Comparison of ENCODE assay signal across 9 cellular contexts in the genomic region with DNA sequence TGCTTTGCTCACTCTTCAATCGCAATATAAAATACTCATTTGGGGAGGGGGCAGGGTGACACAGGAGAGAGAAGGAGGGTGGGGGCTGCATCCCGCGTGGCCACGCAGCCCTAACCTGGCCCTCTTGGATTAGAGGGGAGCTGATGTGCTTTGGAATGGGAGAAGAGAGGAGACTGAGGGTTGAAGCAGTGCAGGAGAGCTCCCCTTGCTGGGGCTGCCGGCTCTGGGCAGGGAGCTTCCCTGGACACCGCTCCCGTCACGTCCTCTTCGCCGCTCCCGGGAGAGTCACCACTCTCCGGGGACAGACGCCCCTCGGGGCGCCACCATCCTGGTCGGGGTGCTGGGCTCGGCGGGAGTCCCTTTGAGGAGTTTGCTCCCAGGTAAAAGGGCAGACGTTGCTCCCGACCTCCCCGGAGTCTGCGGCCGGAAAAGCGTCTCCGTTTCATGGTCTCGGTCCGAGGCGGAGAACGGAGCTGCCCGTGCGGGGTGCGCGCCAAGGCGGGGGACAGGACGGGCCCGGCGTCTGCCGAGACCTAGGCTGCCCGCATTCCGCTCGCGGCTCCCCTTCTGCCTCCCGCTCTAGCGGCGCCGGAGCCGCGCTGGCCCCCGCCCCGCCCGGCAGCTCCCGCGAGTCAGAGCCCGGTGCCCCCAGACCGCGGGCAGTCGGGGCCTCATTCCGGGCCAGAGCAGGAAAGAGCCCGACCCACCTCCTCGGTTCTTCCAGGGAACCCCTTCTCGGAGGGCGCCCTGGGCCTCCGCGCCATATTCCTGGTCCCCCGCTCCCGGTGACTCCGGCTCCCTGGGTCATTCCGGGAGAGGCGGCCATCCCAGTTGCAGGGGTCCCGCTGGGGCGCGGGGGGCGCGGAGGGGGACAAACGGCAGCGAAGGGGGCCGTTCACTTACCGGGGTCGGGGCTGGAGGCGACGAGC. TPM values are rescaled to one million over a fixed set of nuclear protein-coding genes. Genes with fewer than 3 reads are reported as not detected.
A peak's percentile ranks its signal among the peaks of the same experiment; 100 is the strongest.
DNase-seq lines count a peak whose midpoint lies in the region; ATAC-seq and TF ChIP-seq lines count a peak whose summit lies in the region.
"Had no signal": no experiment of that assay in that cellular context is flagged by ENCODE, and none has a peak within 500 bp of the region (broad histone marks: within the 10 kb centered on the region; RNA-seq: fewer than 3 reads in every experiment).

No MANE protein-coding gene starts in this region.

- CTCF ChIA-PET in RWPE1 (lab: Yijun Ruan, JAX) = interaction anchor here (1.0 kb wide), 2 partner anchors 174 to 283 kb away, joined by 3 to 5 read pairs; no protein-coding TSS in a partner anchor

- no peaks in the 10 kb centered on the region for H3K9me3 ChIP-seq in hepatocyte (ENCODE audit: low read depth)

- no peaks in the 10 kb centered on the region for H4K20me1 ChIP-seq in hepatocyte (ENCODE audit: insufficient read depth, poor library complexity, severe bottlenecking)

- H3K4me3 ChIP-seq in hepatocyte = no peak overlapping the region

- H3K27ac ChIP-seq in angular gyrus (ENCODE audit: low read depth, low read length) (peak overlapping the region; percentile 52), hepatocyte (no peak overlapping the region), RWPE1 (no peak overlapping the region)
- H3K27ac ChIP-seq: 22Rv1 had no signal

- H3K4me2 ChIP-seq in hepatocyte = peak overlapping the region; percentile 80

- DNase-seq in DMS 273 (lab: John Stamatoyannopoulos, UW; ENCODE audit: unreplicated experiment) (peak; percentile 73), DMS 273 treated with DMSO at 0.1 percent for 48 hours (lab: John Stamatoyannopoulos, UW) (no peak), hepatocyte (ENCODE audit: low spot score) (no peak), sciatic nerve (ENCODE audit: low spot score) (no peak), RWPE1 (ENCODE audit: low spot score) (no peak), UCSD-AML1 (lab: John Stamatoyannopoulos, UW; ENCODE audit: unreplicated experiment) (no peak)
- no peak for DNase-seq in activated CD8-positive, alpha-beta memory T cell treated with anti-CD3 and anti-CD28 coated beads, Interleukin-2, amount 50 U/mL, for 48 hours

- no peak for TF ChIP-seq CTCF in hepatocyte (IDR thresholded peaks at IDR 0.05; ENCODE audit: poor library complexity)
- no peak for TF ChIP-seq CTCF in RWPE1 (conservative IDR thresholded peaks at IDR 0.05; ENCODE audit: low read depth)

- H3K36me3 ChIP-seq in hepatocyte (replicated peaks; ENCODE audit: insufficient read depth, low read depth) = no peaks in the 10 kb centered on the region

- H3K9me2 ChIP-seq in hepatocyte (replicated peaks; ENCODE audit: insufficient read depth) = no peaks in the 10 kb centered on the region

- 3% methylated on average over 60 of the region's 81 CpGs for WGBS in hepatocyte (ENCODE audit: low lambda C conversion rate, missing lambda C conversion rate)

- H3K27me3 ChIP-seq in hepatocyte = peaks cover 94% of the 10 kb centered on the region

- ATAC-seq in sciatic nerve = peak; percentile 34

- intact Hi-C loops in sciatic nerve (cut with DNase I) = no loop called here

- no peaks in the 10 kb centered on the region for H3K4me1 ChIP-seq in hepatocyte (ENCODE audit: insufficient read depth)

- H3K79me2 ChIP-seq in hepatocyte = no peaks in the 10 kb centered on the region

- H2AFZ ChIP-seq in hepatocyte = no peak overlapping the region

- POLR2A ChIA-PET in RWPE1 (lab: Yijun Ruan, JAX; ENCODE audit: low non-redundant PET) = interaction anchor here (0.5 kb wide), 1 partner anchor 284 kb away, joined by 3 read pairs; no protein-coding TSS in a partner anchor

RNA-seq across cellular contexts. Expression of a gene that starts 0.6 kb away (rescaled TPM):
- total RNA-seq in hepatocyte = 0.08 and 0.10 TPM in 2 replicates
- polyA plus RNA-seq in hepatocyte = not detected in 2 replicates
- 0.04 TPM for total RNA-seq in sciatic nerve
